In genomic region chr1:229402329-229402728, GRCh38 we compare ENCODE assay signal across 2 cellular contexts. TPM values are rescaled to one million over a fixed set of nuclear protein-coding genes. Genes with fewer than 3 reads are reported as not detected.
"Had no signal": no experiment of that assay in that cellular context is flagged by ENCODE, and none has a peak within 500 bp of the region (broad histone marks: within the 10 kb centered on the region; RNA-seq: fewer than 3 reads in every experiment).

No MANE protein-coding gene starts in this region.

RNA-seq across cellular contexts. Expression of gene ACTA1, which starts 31.6 kb away (rescaled TPM):
- total RNA-seq: subcutaneous adipose tissue, vagina had no signal
